14 cellular contexts compared by ENCODE assay signal in the genomic region with DNA sequence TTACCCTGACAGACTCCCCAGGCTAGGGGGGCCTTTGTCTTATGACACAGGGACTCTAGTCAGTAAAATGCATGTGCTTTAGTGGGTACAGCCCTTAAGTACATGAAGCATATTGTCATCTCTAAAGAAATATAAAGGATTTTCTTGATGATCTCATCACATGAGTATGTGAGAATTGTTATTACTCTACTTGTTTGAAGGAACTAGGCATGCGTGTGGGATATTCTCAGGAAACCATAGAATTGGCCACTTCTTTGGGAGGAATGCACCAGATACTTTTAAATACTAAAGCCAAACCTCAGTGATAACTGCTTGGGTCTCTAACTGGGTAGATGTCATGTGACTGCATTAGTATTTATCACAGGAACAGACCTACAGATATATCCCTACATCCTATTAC. TPM values are rescaled to one million over a fixed set of nuclear protein-coding genes. Genes with fewer than 3 reads are reported as not detected.
A peak's percentile ranks its signal among the peaks of the same experiment; 100 is the strongest.
DNase-seq lines count a peak whose midpoint lies in the region; ATAC-seq, FAIRE-seq and TF ChIP-seq lines count a peak whose summit lies in the region.
"Had no signal": no experiment of that assay in that cellular context is flagged by ENCODE, and none has a peak within 500 bp of the region (broad histone marks: within the 10 kb centered on the region; RNA-seq: fewer than 3 reads in every experiment).

No MANE protein-coding gene starts in this region.

- no peak overlapping the region for H3K4me3 ChIP-seq in right atrium auricular region
- H3K4me3 ChIP-seq in astrocyte of the cerebellum (ENCODE audit: low read depth, low read length) = no peak overlapping the region

- no peak for DNase-seq in right atrium auricular region (ENCODE audit: low spot score)
- no peak for DNase-seq in Right ventricle myocardium superior
- DNase-seq in astrocyte of the cerebellum (ENCODE audit: low read depth) = peak; percentile 86
- DNase-seq in hepatic stellate cell (ENCODE audit: low spot score) = peak; percentile 68
- DNase-seq in urothelium cell line (ENCODE audit: low spot score) = peak; percentile 28
- no peak for DNase-seq in UCSD-AML1 (lab: John Stamatoyannopoulos, UW; ENCODE audit: unreplicated experiment)
- DNase-seq: activated CD8-positive, alpha-beta T cell treated with anti-CD3 and anti-CD28 coated beads for 36 hours; AML-193; effector CD8-positive, alpha-beta T cell; GF-D8; NCI-H1694; stimulated activated CD4-positive, alpha-beta T cell treated with anti-CD3 and anti-CD28 coated beads, Interleukin-2, amount 100 ng/mL, for 24 hours had no signal

- intact Hi-C loops in Right ventricle myocardium superior (cut with DNase I) = no loop called here

- ATAC-seq in Right ventricle myocardium superior (ENCODE audit: poor library complexity) (no peak), HG03280 (IDR thresholded peaks at IDR 0.05; ENCODE audit: unreplicated experiment) (no peak), HG02571 (IDR thresholded peaks at IDR 0.05; ENCODE audit: unreplicated experiment) (no peak)
- ATAC-seq: activated CD8-positive, alpha-beta T cell treated with anti-CD3 and anti-CD28 coated beads for 36 hours had no signal

- H3K27me3 ChIP-seq in right atrium auricular region = no peaks in the 10 kb centered on the region

- H3K36me3 ChIP-seq in right atrium auricular region = no peaks in the 10 kb centered on the region

- TF ChIP-seq CTCF in right atrium auricular region (IDR thresholded peaks at IDR 0.05) = no peak
- no peak for TF ChIP-seq CTCF in astrocyte of the cerebellum (IDR thresholded peaks at IDR 0.05; ENCODE audit: low read depth, low read length, missing control alignments)

- in situ Hi-C loops in astrocyte of the cerebellum (cut with HindIII; ENCODE audit: low sequenced_read_pairs) = no loop called here

- FAIRE-seq in urothelium cell line (lab: Jason Lieb, UNC) = no peak

- H3K4me1 ChIP-seq in right atrium auricular region = peaks cover 0 to 64% of the 10 kb centered on the region in 2 donors

- H3K9me3 ChIP-seq in right atrium auricular region = no peaks in the 10 kb centered on the region

- H3K27ac ChIP-seq in right atrium auricular region = peak overlapping the region; percentile 81 to 84

RNA-seq across cellular contexts. Expression of gene MAPRE2, which starts 35.3 kb away (rescaled TPM):
- total RNA-seq in right atrium auricular region (100 to 1,000 TPM; 107 to 133 TPM), Right ventricle myocardium superior (101 TPM)

Comparison
In these comparisons a context has a peak if more than half of its experiments do, and no peak if none do; other contexts are left out.
1. DNase-seq: peak in astrocyte of the cerebellum (single experiment), hepatic stellate cell (single experiment) and urothelium cell line (single experiment); none in right atrium auricular region (single experiment), Right ventricle myocardium superior (single experiment) and UCSD-AML1 (single experiment).